10 cellular contexts compared by ENCODE assay signal in genomic region chr19:47275866-47276461, GRCh38. TPM values are rescaled to one million over a fixed set of nuclear protein-coding genes. Genes with fewer than 3 reads are reported as not detected.
DNase-seq lines count a peak whose midpoint lies in the region; ATAC-seq and TF ChIP-seq lines count a peak whose summit lies in the region.
"Had no signal": no experiment of that assay in that cellular context is flagged by ENCODE, and none has a peak within 500 bp of the region (broad histone marks: within the 10 kb centered on the region; RNA-seq: fewer than 3 reads in every experiment).

No MANE protein-coding gene starts in this region.

- H3K4me3 ChIP-seq in neuron (ENCODE audit: low read length), result peak overlapping the region; percentile 60

- H3K4me1 Mint-ChIP-seq in dendritic cell treated with granulocyte-macrophage colony-stimulating factor and Interleukin-4, amounts not matched to agents 40 ng/mL and 50 ng/mL, for 4 days (ENCODE audit: low read depth), result peaks cover 59% of the 10 kb centered on the region

- DNase-seq in M059J (ENCODE audit: low read depth) (peak; percentile 62), NCI-H1092 (lab: John Stamatoyannopoulos, UW) (no peak), DMS53 (lab: John Stamatoyannopoulos, UW) (no peak), HuH-7.5 (ENCODE audit: low spot score) (no peak), foreskin keratinocyte (no peak)

- no peak overlapping the region for H2AFZ ChIP-seq in neuron (ENCODE audit: low read depth, low read length)

- H3K9me3 ChIP-seq in neuron (ENCODE audit: low read length), result no peaks in the 10 kb centered on the region

- H3K9me3 Mint-ChIP-seq in dendritic cell treated with granulocyte-macrophage colony-stimulating factor and Interleukin-4, amounts not matched to agents 40 ng/mL and 50 ng/mL, for 4 days, result no peaks in the 10 kb centered on the region

- peak overlapping the region; percentile 76 for H3K27ac Mint-ChIP-seq in dendritic cell treated with granulocyte-macrophage colony-stimulating factor and Interleukin-4, amounts not matched to agents 40 ng/mL and 50 ng/mL, for 4 days

- peaks cover 3% of the 10 kb centered on the region for H3K36me3 ChIP-seq in neuron (ENCODE audit: insufficient read depth, low read length)

- H3K36me3 Mint-ChIP-seq in dendritic cell treated with granulocyte-macrophage colony-stimulating factor and Interleukin-4, amounts not matched to agents 40 ng/mL and 50 ng/mL, for 4 days (ENCODE audit: low read depth), result peaks cover 40% of the 10 kb centered on the region

- H3K4me3 Mint-ChIP-seq in dendritic cell treated with granulocyte-macrophage colony-stimulating factor and Interleukin-4, amounts not matched to agents 40 ng/mL and 50 ng/mL, for 4 days, result peak overlapping the region; percentile 92

- no peak for TF ChIP-seq CTCF in C4-2B (conservative IDR thresholded peaks at IDR 0.05)
- no peak for TF ChIP-seq CTCF in foreskin keratinocyte (conservative IDR thresholded peaks at IDR 0.05)

- intact Hi-C loops in dendritic cell treated with granulocyte-macrophage colony-stimulating factor and Interleukin-4, amounts not matched to agents 40 ng/mL and 50 ng/mL, for 4 days (cut with micrococcal nuclease), result no loop called here

- H3K27ac ChIP-seq in C4-2B (peak overlapping the region; percentile 31), foreskin keratinocyte (no peak overlapping the region)

- H3K4me1 ChIP-seq in neuron (ENCODE audit: insufficient read depth, low read length), result peaks cover 28% of the 10 kb centered on the region
- H3K4me1 ChIP-seq in foreskin keratinocyte, result no peaks in the 10 kb centered on the region

- H3K27me3 ChIP-seq in neuron (ENCODE audit: insufficient read depth, low read length) (no peaks in the 10 kb centered on the region), foreskin keratinocyte (no peaks in the 10 kb centered on the region)

- ATAC-seq in foreskin keratinocyte, result no peak

- peaks cover 7% of the 10 kb centered on the region for H3K27me3 Mint-ChIP-seq in dendritic cell treated with granulocyte-macrophage colony-stimulating factor and Interleukin-4, amounts not matched to agents 40 ng/mL and 50 ng/mL, for 4 days

RNA-seq across cellular contexts. Expression of gene INAFM1, which starts 1.3 kb away (rescaled TPM):
- 1.9 and 6.0 TPM in 2 replicates for total RNA-seq in M059J (2014; rRNA removed; shearing (Covaris generic))
- 2.2 and 3.2 TPM in 2 replicates for total RNA-seq in foreskin keratinocyte
- 5.5 and 7.9 TPM in 2 replicates for polyA plus RNA-seq in foreskin keratinocyte

RNA-seq across cellular contexts. Expression of gene CCDC9, which starts 19.6 kb away (rescaled TPM):
- total RNA-seq in M059J (2014; rRNA removed; shearing (Covaris generic)), result 2.1 and 6.0 TPM in 2 replicates
- 8.2 and 11.3 TPM in 2 replicates for total RNA-seq in foreskin keratinocyte
- 13.9 and 15.3 TPM in 2 replicates for polyA plus RNA-seq in foreskin keratinocyte

RNA-seq across cellular contexts. Expression of gene C5AR1, which starts 33.7 kb away (rescaled TPM):
- total RNA-seq in M059J (2014; rRNA removed; shearing (Covaris generic)), result 0.05 TPM in 1 of 2 replicates, not detected in the other
- total RNA-seq in foreskin keratinocyte, result 0.04 TPM in 1 of 2 replicates, not detected in the other
- polyA plus RNA-seq in foreskin keratinocyte, result 0.06 TPM in 1 of 2 replicates, not detected in the other
- total RNA-seq: glomerular endothelial cell, RPMI7951 had no signal

RNA-seq across cellular contexts. Expression of gene BBC3, which starts 45.0 kb away (rescaled TPM):
- 1.9 and 5.0 TPM in 2 replicates for total RNA-seq in M059J (2014; rRNA removed; shearing (Covaris generic))
- 3.9 and 4.3 TPM in 2 replicates for total RNA-seq in foreskin keratinocyte
- 4.7 and 5.5 TPM in 2 replicates for polyA plus RNA-seq in foreskin keratinocyte

RNA-seq across cellular contexts. Expression of gene C5AR2, which starts 56.0 kb away (rescaled TPM):
- total RNA-seq in M059J (2014; rRNA removed; shearing (Covaris generic)), result 0.39 and 0.91 TPM in 2 replicates
- total RNA-seq in foreskin keratinocyte, result not detected in 2 replicates
- polyA plus RNA-seq in foreskin keratinocyte, result not detected in 2 replicates
